ENCODE assay signal across 17 cellular contexts in genomic region chr5:57247765-57248164, GRCh38.
A peak's percentile ranks its signal among the peaks of the same experiment; 100 is the strongest.
DNase-seq lines count a peak whose midpoint lies in the region; ATAC-seq and TF ChIP-seq lines count a peak whose summit lies in the region.
"Had no signal": no experiment of that assay in that cellular context is flagged by ENCODE, and none has a peak within 500 bp of the region (broad histone marks: within the 10 kb centered on the region; RNA-seq: fewer than 3 reads in every experiment).

No MANE protein-coding gene starts in this region.

- peak overlapping the region; percentile 34 for H3K27ac Mint-ChIP-seq in activated naive CD8-positive, alpha-beta T cell
- no peak overlapping the region for H3K27ac Mint-ChIP-seq in activated naive CD8-positive, alpha-beta T cell treated with anti-CD3 and anti-CD28 coated beads, Interleukin-2, amount 50 U/mL, for 24 hours
- no peak overlapping the region for H3K27ac Mint-ChIP-seq in endothelial cell (ENCODE audit: unreplicated experiment)
- peak overlapping the region; percentile 5 for H3K27ac Mint-ChIP-seq in stimulated activated naive B cell treated with anti-CD40 and anti-IgM and Interleukin-4, amounts not matched to agents 10 μg/mL and 1 μg/mL and 100 μg/mL, for 72 hours
- H3K27ac Mint-ChIP-seq: H9 had no signal

- H3K4me3 Mint-ChIP-seq in activated naive CD8-positive, alpha-beta T cell: no peak overlapping the region
- H3K4me3 Mint-ChIP-seq in activated naive CD8-positive, alpha-beta T cell treated with anti-CD3 and anti-CD28 coated beads, Interleukin-2, amount 50 U/mL, for 24 hours: no peak overlapping the region
- H3K4me3 Mint-ChIP-seq in endothelial cell (ENCODE audit: unreplicated experiment): peak overlapping the region; percentile 12
- H3K4me3 Mint-ChIP-seq in stimulated activated naive B cell treated with anti-CD40 and anti-IgM and Interleukin-4, amounts not matched to agents 10 μg/mL and 1 μg/mL and 100 μg/mL, for 72 hours: no peak overlapping the region
- H3K4me3 Mint-ChIP-seq: CD8-positive, alpha-beta memory T cell; H9 had no signal

- TF ChIP-seq CTCF in RWPE1 (conservative IDR thresholded peaks at IDR 0.05; ENCODE audit: low read depth) (no peak), endothelial cell (IDR thresholded peaks at IDR 0.05; ENCODE audit: unreplicated experiment) (no peak), brain microvascular endothelial cell (IDR thresholded peaks at IDR 0.05; ENCODE audit: low read depth, low read length, missing control alignments) (no peak)

- in situ Hi-C loops in brain microvascular endothelial cell (cut with HindIII; ENCODE audit: low pct_ligation_motif_present, low sequenced_read_pairs): no loop called here

- peaks cover 25% of the 10 kb centered on the region for H3K36me3 ChIP-seq in brain microvascular endothelial cell (replicated peaks)

- H3K27ac ChIP-seq in RWPE1: 0 out of 2 replicates have a peak overlapping the region, but pooled peaks have one; percentile 1
- H3K27ac ChIP-seq in brain microvascular endothelial cell: no peak overlapping the region
- H3K27ac ChIP-seq: BLaER1 had no signal

- H3K27me3 Mint-ChIP-seq in activated naive CD8-positive, alpha-beta T cell: no peaks in the 10 kb centered on the region
- no peaks in the 10 kb centered on the region for H3K27me3 Mint-ChIP-seq in activated naive CD8-positive, alpha-beta T cell treated with anti-CD3 and anti-CD28 coated beads, Interleukin-2, amount 50 U/mL, for 24 hours
- H3K27me3 Mint-ChIP-seq in endothelial cell (ENCODE audit: unreplicated experiment): no peaks in the 10 kb centered on the region
- H3K27me3 Mint-ChIP-seq in stimulated activated naive B cell treated with anti-CD40 and anti-IgM and Interleukin-4, amounts not matched to agents 10 μg/mL and 1 μg/mL and 100 μg/mL, for 72 hours: no peaks in the 10 kb centered on the region
- H3K27me3 Mint-ChIP-seq: CD8-positive, alpha-beta memory T cell had no signal

- no peaks in the 10 kb centered on the region for H3K27me3 ChIP-seq in brain microvascular endothelial cell (replicated peaks)
- H3K27me3 ChIP-seq: BLaER1 had no signal

- H3K4me1 Mint-ChIP-seq in activated naive CD8-positive, alpha-beta T cell (ENCODE audit: low read depth): peaks cover 40% of the 10 kb centered on the region
- peaks cover 36% of the 10 kb centered on the region for H3K4me1 Mint-ChIP-seq in activated naive CD8-positive, alpha-beta T cell treated with anti-CD3 and anti-CD28 coated beads, Interleukin-2, amount 50 U/mL, for 24 hours
- H3K4me1 Mint-ChIP-seq in endothelial cell (ENCODE audit: unreplicated experiment): no peaks in the 10 kb centered on the region
- H3K4me1 Mint-ChIP-seq in stimulated activated naive B cell treated with anti-CD40 and anti-IgM and Interleukin-4, amounts not matched to agents 10 μg/mL and 1 μg/mL and 100 μg/mL, for 72 hours: peaks cover 2 to 8% of the 10 kb centered on the region in 2 donors

- ATAC-seq in activated naive CD8-positive, alpha-beta T cell treated with anti-CD3 and anti-CD28 coated beads, Interleukin-2, amount 50 U/mL, for 24 hours: no peak
- no peak for ATAC-seq in stimulated activated naive B cell treated with anti-CD40 and anti-IgM and Interleukin-4, amounts not matched to agents 10 μg/mL and 1 μg/mL and 100 μg/mL, for 72 hours (replicated peaks)
- no peak for ATAC-seq in HG02885 (IDR thresholded peaks at IDR 0.05; ENCODE audit: poor library complexity, unreplicated experiment)

- H3K36me3 Mint-ChIP-seq in activated naive CD8-positive, alpha-beta T cell: peaks cover 19% of the 10 kb centered on the region
- peaks cover 63% of the 10 kb centered on the region for H3K36me3 Mint-ChIP-seq in activated naive CD8-positive, alpha-beta T cell treated with anti-CD3 and anti-CD28 coated beads, Interleukin-2, amount 50 U/mL, for 24 hours (ENCODE audit: low read depth)
- H3K36me3 Mint-ChIP-seq in endothelial cell (ENCODE audit: low read depth, unreplicated experiment): peaks cover 27% of the 10 kb centered on the region
- H3K36me3 Mint-ChIP-seq in stimulated activated naive B cell treated with anti-CD40 and anti-IgM and Interleukin-4, amounts not matched to agents 10 μg/mL and 1 μg/mL and 100 μg/mL, for 72 hours: peaks cover 38 to 53% of the 10 kb centered on the region in 2 donors

- no peak overlapping the region for H3K4me3 ChIP-seq in brain microvascular endothelial cell (ENCODE audit: low read depth, low read length)
- H3K4me3 ChIP-seq: BLaER1 had no signal

- no peak for DNase-seq in activated naive CD8-positive, alpha-beta T cell treated with anti-CD3 and anti-CD28 coated beads, Interleukin-2, amount 50 U/mL, for 24 hours
- no peak for DNase-seq in RWPE1 (ENCODE audit: low spot score)
- no peak for DNase-seq in endothelial cell (ENCODE audit: low spot score)
- no peak for DNase-seq in stimulated activated naive B cell treated with anti-CD40 and anti-IgM and Interleukin-4, amounts not matched to agents 10 μg/mL and 1 μg/mL and 100 μg/mL, for 72 hours
- no peak for DNase-seq in brain microvascular endothelial cell
- DNase-seq: 8988T; AML-193; Caco-2; CD8-positive, alpha-beta memory T cell; DND-41; GDM1; GOT3; H9; IMR-90 had no signal

- no peaks in the 10 kb centered on the region for H3K9me3 Mint-ChIP-seq in activated naive CD8-positive, alpha-beta T cell (ENCODE audit: low read depth)
- H3K9me3 Mint-ChIP-seq in activated naive CD8-positive, alpha-beta T cell treated with anti-CD3 and anti-CD28 coated beads, Interleukin-2, amount 50 U/mL, for 24 hours: no peaks in the 10 kb centered on the region
- H3K9me3 Mint-ChIP-seq in endothelial cell (ENCODE audit: unreplicated experiment): no peaks in the 10 kb centered on the region
- no peaks in the 10 kb centered on the region for H3K9me3 Mint-ChIP-seq in stimulated activated naive B cell treated with anti-CD40 and anti-IgM and Interleukin-4, amounts not matched to agents 10 μg/mL and 1 μg/mL and 100 μg/mL, for 72 hours
- H3K9me3 Mint-ChIP-seq: CD8-positive, alpha-beta memory T cell; H9 had no signal

- CTCF ChIA-PET in RWPE1 (lab: Yijun Ruan, JAX): interaction anchor here (0.6 kb wide), 1 partner anchor 14 kb away, joined by 3 read pairs; no protein-coding TSS in a partner anchor

- POLR2A ChIA-PET in RWPE1 (lab: Yijun Ruan, JAX; ENCODE audit: low non-redundant PET): no interaction called here

Comparison
In these comparisons a context has a peak if more than half of its experiments do, and no peak if none do; other contexts are left out.
1. H3K27ac Mint-ChIP-seq: peak in activated naive CD8-positive, alpha-beta T cell (single experiment) and stimulated activated naive B cell treated with anti-CD40 and anti-IgM and Interleukin-4, amounts not matched to agents 10 μg/mL and 1 μg/mL and 100 μg/mL, for 72 hours (single experiment); none in activated naive CD8-positive, alpha-beta T cell treated with anti-CD3 and anti-CD28 coated beads, Interleukin-2, amount 50 U/mL, for 24 hours (single experiment) and endothelial cell (single experiment).